ENCODE assay signal across 1 cellular context in genomic region chr12:68490476-68490875, GRCh38.
TF ChIP-seq lines count a peak whose summit lies in the region.

No MANE protein-coding gene starts in this region.

TF ChIP-seq in H1, 55 proteins besides CTCF, POLR2A, EP300 and RAD21 (continued from another document):
- TF ChIP-seq FOSL1 (IDR thresholded peaks at IDR 0.05; ENCODE audit: insufficient read depth, low read depth, low read length) (no peak), KDM1A (IDR thresholded peaks at IDR 0.05; ENCODE audit: borderline replicate concordance, low read length) (no peak), TBP (IDR thresholded peaks at IDR 0.05; ENCODE audit: low read depth, low read length) (no peak), NRF1 (IDR thresholded peaks at IDR 0.05; ENCODE audit: low read depth, low read length) (no peak), E2F6 (IDR thresholded peaks at IDR 0.05) (no peak)
